In genomic region chr19:34555447-34555846, GRCh38 we compare ENCODE assay signal across 9 cellular contexts.
A peak's percentile ranks its signal among the peaks of the same experiment; 100 is the strongest.
DNase-seq lines count a peak whose midpoint lies in the region; ATAC-seq and TF ChIP-seq lines count a peak whose summit lies in the region.
"Had no signal": no experiment of that assay in that cellular context is flagged by ENCODE, and none has a peak within 500 bp of the region (broad histone marks: within the 10 kb centered on the region; RNA-seq: fewer than 3 reads in every experiment).

No MANE protein-coding gene starts in this region.

- no peak overlapping the region for H3K27ac Mint-ChIP-seq in activated T-helper 17 cell treated with anti-CD3 and anti-CD28 coated beads, Interleukin-2, amount 50 U/mL, for 72 hours
- H3K27ac Mint-ChIP-seq in mesothelial cell of epicardium = no peak overlapping the region

- TF ChIP-seq CTCF in AG10803 (conservative IDR thresholded peaks at IDR 0.05; ENCODE audit: low read length) (peak; percentile 20; the same call in 1 of the 2 replicates), GM12872 (IDR thresholded peaks at IDR 0.05; ENCODE audit: insufficient read depth, low read depth, low read length) (peak; percentile 28; the same call in 2 of the 3 replicates), OCI-LY7 (conservative IDR thresholded peaks at IDR 0.05; ENCODE audit: low read length) (peak; percentile 38; the same call in 1 of the 2 replicates), fibroblast of mammary gland (conservative IDR thresholded peaks at IDR 0.05; ENCODE audit: control insufficient read depth, insufficient read depth, low read depth, low read length) (no peak), mesothelial cell of epicardium (IDR thresholded peaks at IDR 0.05; ENCODE audit: unreplicated experiment) (no peak)

- no TSS peak for BruUV-seq in OCI-LY7 (replicated peaks; lab: Mats Ljungman, UMichigan)

- H2AFZ ChIP-seq in OCI-LY7 (ENCODE audit: low read length) = no peak overlapping the region

- POLR2A ChIA-PET in OCI-LY7 (lab: Charles Lee) = no interaction called here

- H3K79me2 ChIP-seq in OCI-LY7 (ENCODE audit: insufficient read depth, low read depth, low read length) = no peaks in the 10 kb centered on the region

- no peak overlapping the region for H3K4me3 Mint-ChIP-seq in activated T-helper 17 cell treated with anti-CD3 and anti-CD28 coated beads, Interleukin-2, amount 50 U/mL, for 72 hours
- H3K4me3 Mint-ChIP-seq in mesothelial cell of epicardium = no peak overlapping the region

- DNase-seq in AG10803 (ENCODE audit: low read depth) (peak; percentile 3), OCI-LY7 (ENCODE audit: low spot score) (peak; percentile 11), fibroblast of mammary gland (ENCODE audit: low read depth) (peak; percentile 3), mesothelial cell of epicardium (ENCODE audit: low spot score in 2 of 2, unreplicated experiment in 2 of 2) (no peak)
- no peak for DNase-seq in effector CD4-positive, alpha-beta T cell
- DNase-seq: NCI-H1105 treated with DMSO at 0.1 percent for 48 hours had no signal

- H3K9me3 ChIP-seq in OCI-LY7 (ENCODE audit: low read length) = no peaks in the 10 kb centered on the region

- no peaks in the 10 kb centered on the region for H3K4me1 ChIP-seq in OCI-LY7 (ENCODE audit: insufficient read depth, low read length, poor library complexity, severe bottlenecking)

- H4K20me1 ChIP-seq in OCI-LY7 (ENCODE audit: insufficient read depth, low read length) = no peaks in the 10 kb centered on the region

- H3K4me2 ChIP-seq in OCI-LY7 (ENCODE audit: low read length) = no peak overlapping the region

- intact Hi-C loops in OCI-LY7 (cut with micrococcal nuclease; ENCODE audit: unreplicated experiment) = loop anchor here (5.0 kb wide), 1 partner anchor 157 kb away; no protein-coding TSS in a partner anchor

- H3K27ac ChIP-seq in OCI-LY7 (ENCODE audit: low read depth, low read length, poor library complexity, severe bottlenecking) = no peak overlapping the region

- no peaks in the 10 kb centered on the region for H3K36me3 ChIP-seq in OCI-LY7 (ENCODE audit: insufficient read depth, low read length)

- no peaks in the 10 kb centered on the region for H3K9me2 ChIP-seq in OCI-LY7 (ENCODE audit: insufficient read depth, low read length)

- H3K27me3 Mint-ChIP-seq in activated T-helper 17 cell treated with anti-CD3 and anti-CD28 coated beads, Interleukin-2, amount 50 U/mL, for 72 hours = peaks cover 29% of the 10 kb centered on the region
- H3K27me3 Mint-ChIP-seq in mesothelial cell of epicardium (ENCODE audit: low read depth) = peaks cover 10% of the 10 kb centered on the region

- no peaks in the 10 kb centered on the region for H3K4me1 Mint-ChIP-seq in activated T-helper 17 cell treated with anti-CD3 and anti-CD28 coated beads, Interleukin-2, amount 50 U/mL, for 72 hours
- no peaks in the 10 kb centered on the region for H3K4me1 Mint-ChIP-seq in mesothelial cell of epicardium

- CTCF ChIA-PET in OCI-LY7 (lab: Charles Lee; ENCODE audit: unreplicated experiment) = no interaction called here

- ATAC-seq in activated T-helper 17 cell treated with anti-CD3 and anti-CD28 coated beads, Interleukin-2, amount 50 U/mL, for 72 hours (replicated peaks) = no peak
- ATAC-seq in GM18861 (IDR thresholded peaks at IDR 0.05; ENCODE audit: unreplicated experiment) = no peak

- no peak overlapping the region for H3K4me3 ChIP-seq in AG10803 (ENCODE audit: low read length)
- no peak overlapping the region for H3K4me3 ChIP-seq in OCI-LY7 (ENCODE audit: low read depth, low read length, poor library complexity, severe bottlenecking)
- no peak overlapping the region for H3K4me3 ChIP-seq in fibroblast of mammary gland (ENCODE audit: control insufficient read depth, low read depth, low read length)

- no peaks in the 10 kb centered on the region for H3K36me3 Mint-ChIP-seq in activated T-helper 17 cell treated with anti-CD3 and anti-CD28 coated beads, Interleukin-2, amount 50 U/mL, for 72 hours (ENCODE audit: low read depth)
- no peaks in the 10 kb centered on the region for H3K36me3 Mint-ChIP-seq in mesothelial cell of epicardium

- H3K9me3 Mint-ChIP-seq in activated T-helper 17 cell treated with anti-CD3 and anti-CD28 coated beads, Interleukin-2, amount 50 U/mL, for 72 hours = no peaks in the 10 kb centered on the region
- peaks cover 33% of the 10 kb centered on the region for H3K9me3 Mint-ChIP-seq in mesothelial cell of epicardium

Comparison
In these comparisons a context has a peak if more than half of its experiments do, and no peak if none do; other contexts are left out.
1. DNase-seq: peak in AG10803 (single experiment), OCI-LY7 (single experiment) and fibroblast of mammary gland (single experiment); none in effector CD4-positive, alpha-beta T cell (single experiment) and mesothelial cell of epicardium (0 of 2).
2. CTCF ChIP-seq: peak in AG10803 (single experiment), GM12872 (single experiment) and OCI-LY7 (single experiment); none in fibroblast of mammary gland (single experiment) and mesothelial cell of epicardium (single experiment).